In the genomic region with DNA sequence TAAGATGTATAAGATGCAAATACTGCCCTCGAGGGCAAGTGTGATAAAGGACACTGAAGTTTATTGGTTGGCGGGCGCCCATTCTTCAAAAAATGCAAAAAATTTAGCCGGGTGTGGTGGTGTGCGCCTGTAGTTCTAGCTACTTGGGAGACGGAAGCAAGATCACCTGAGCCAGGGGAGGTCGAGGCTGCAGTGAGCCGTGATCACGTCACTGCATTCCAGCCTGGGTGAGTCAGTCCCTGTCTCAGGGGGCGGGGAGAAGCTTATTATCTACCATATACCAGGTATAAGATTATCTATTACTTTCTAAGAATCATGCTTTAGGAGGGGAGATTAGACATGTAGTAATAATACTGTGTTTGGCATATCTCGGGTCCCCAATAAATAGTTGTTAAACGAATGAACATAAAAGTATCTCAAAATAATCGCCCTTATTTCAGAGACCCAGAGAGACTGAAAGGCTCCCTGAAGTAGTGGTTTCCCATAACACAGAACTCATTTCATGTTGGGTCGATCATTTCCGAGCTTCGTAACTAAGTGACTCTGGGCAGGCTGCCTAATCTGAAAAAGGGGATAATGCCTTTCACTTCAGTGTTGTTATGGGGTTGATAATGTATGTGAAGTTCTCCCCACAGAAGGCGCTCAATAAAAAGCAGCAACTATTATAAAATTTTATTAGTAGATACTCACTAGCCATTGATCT, we compare ENCODE assay signal across 8 cellular contexts. TPM values are rescaled to one million over a fixed set of nuclear protein-coding genes. Genes with fewer than 3 reads are reported as not detected.
A peak's percentile ranks its signal among the peaks of the same experiment; 100 is the strongest.
DNase-seq lines count a peak whose midpoint lies in the region; ATAC-seq and TF ChIP-seq lines count a peak whose summit lies in the region.

No MANE protein-coding gene starts in this region.

- peak overlapping the region; percentile 91 to 99 (median 96) for H3K27ac Mint-ChIP-seq in naive B cell

- peak overlapping the region; percentile 96 to 100 (median 98) for H3K4me3 Mint-ChIP-seq in naive B cell

- WGBS in GM23248 (ENCODE audit: low coverage in 1 of 2, low lambda C conversion rate in 2 of 2, missing lambda C conversion rate in 2 of 2), 2 experiments, result 35 to 36% methylated on average over 17 of the region's 17 CpGs

- peak overlapping the region; percentile 97 for H3K4me2 ChIP-seq in GM23248 (ENCODE audit: unreplicated experiment)

- H3K79me2 ChIP-seq in GM23248 (ENCODE audit: insufficient read depth), result peaks cover 52% of the 10 kb centered on the region

- H3K27me3 ChIP-seq in GM23248 (replicated peaks; ENCODE audit: insufficient read depth), result no peaks in the 10 kb centered on the region
- no peaks in the 10 kb centered on the region for H3K27me3 ChIP-seq in uterus

- H3K4me1 Mint-ChIP-seq in naive B cell, result peaks cover 24 to 30% (median 30%) of the 10 kb centered on the region in 3 donors

- TF ChIP-seq CTCF in RWPE1 (conservative IDR thresholded peaks at IDR 0.05; ENCODE audit: low read depth) (no peak), uterus (IDR thresholded peaks at IDR 0.05) (no peak)

- intact Hi-C loops in uterus (cut with DNase I; ENCODE audit: low total_unique reads), result no loop called here

- no peaks in the 10 kb centered on the region for H3K36me3 ChIP-seq in GM23248 (ENCODE audit: low read depth)
- H3K36me3 ChIP-seq in uterus, result no peaks in the 10 kb centered on the region

- H3K9me3 ChIP-seq in GM23248 (ENCODE audit: low read depth) (no peaks in the 10 kb centered on the region), uterus (no peaks in the 10 kb centered on the region)

- no peaks in the 10 kb centered on the region for H3K9me3 Mint-ChIP-seq in naive B cell

- DNase-seq in GM23248 (peak; percentile 51), RWPE1 (ENCODE audit: low spot score) (no peak), dermis blood vessel endothelial cell (peak; percentile 67), naive B cell (no peak), uterus (peak; percentile 22 to 24), NCI-H524 treated with DMSO at 0.1 percent for 48 hours (lab: John Stamatoyannopoulos, UW) (no peak), NCI-H128 (lab: John Stamatoyannopoulos, UW; ENCODE audit: unreplicated experiment) (no peak)

- no peaks in the 10 kb centered on the region for H3K27me3 Mint-ChIP-seq in naive B cell

- H2AFZ ChIP-seq in GM23248, result peak overlapping the region; percentile 92

- no peaks in the 10 kb centered on the region for H3K9me2 ChIP-seq in GM23248 (ENCODE audit: insufficient read depth)

- H3K4me1 ChIP-seq in GM23248 (ENCODE audit: insufficient read depth) (peaks cover 18% of the 10 kb centered on the region), uterus (peaks cover 7 to 9% of the 10 kb centered on the region in 2 donors)

- no peak for TF ChIP-seq POLR2A in uterus (IDR thresholded peaks at IDR 0.05)

- CTCF ChIA-PET in RWPE1 (lab: Yijun Ruan, JAX), result interaction anchor here (0.6 kb wide), 1 partner anchor 186 kb away, joined by 3 read pairs; no protein-coding TSS in a partner anchor

- peak overlapping the region; percentile 88 for H3K27ac ChIP-seq in GM23248
- H3K27ac ChIP-seq in RWPE1, result peak overlapping the region; percentile 91
- peak overlapping the region; percentile 91 to 95 for H3K27ac ChIP-seq in uterus

- POLR2A ChIA-PET in RWPE1 (lab: Yijun Ruan, JAX; ENCODE audit: low non-redundant PET), result no interaction called here

- in situ Hi-C loops in GM23248 (cut with MboI), result no loop called here

- ATAC-seq in naive B cell (ENCODE audit: low read depth in 2 of 2), result no peak
- ATAC-seq in HG02840 (IDR thresholded peaks at IDR 0.05; ENCODE audit: low FRiP score, unreplicated experiment), result no peak

- peaks cover 7% of the 10 kb centered on the region; the same call in 1 of the 2 replicates for H4K20me1 ChIP-seq in GM23248 (ENCODE audit: insufficient read depth)

- H3K36me3 Mint-ChIP-seq in naive B cell, result no peaks in the 10 kb centered on the region

- peak overlapping the region; percentile 92 for H3K4me3 ChIP-seq in GM23248
- H3K4me3 ChIP-seq in uterus, result peak overlapping the region; percentile 71 to 96

- peak overlapping the region; percentile 94 for H3K9ac ChIP-seq in GM23248

- peaks cover 16% of the 10 kb centered on the region; the same call in 1 of the 2 replicates for H3F3A ChIP-seq in GM23248 (ENCODE audit: insufficient read depth)

RNA-seq across cellular contexts. Expression of a gene that starts 1.2 kb away (rescaled TPM):
- 11.6 and 19.8 TPM in 2 replicates for total RNA-seq in GM23248 (2014; rRNA removed; shearing (Covaris generic))
- polyA plus RNA-seq in GM23248 (2016; fragmentation: Nextera tagmentation; extraction: Ambion mirVana) (3.6 TPM in 2 replicates), naive B cell (ENCODE audit: low read depth in 6 of 6) (1 to 10 TPM; 1.2 to 8.0 (median 5.0) TPM)
- total RNA-seq in dermis blood vessel endothelial cell (16.7 and 17.9 TPM in 2 replicates), uterus (10 to 100 TPM in 2 of 4 donors, 1 to 10 TPM in 2; 2.8 to 27.9 (median 13.1) TPM)

RNA-seq across cellular contexts. Expression of a gene that starts 1.9 kb away (rescaled TPM):
- under 0.01 TPM in 1 of 2 replicates, not detected in the other for total RNA-seq in GM23248 (2014; rRNA removed; shearing (Covaris generic))
- polyA plus RNA-seq in GM23248 (2016; fragmentation: Nextera tagmentation; extraction: Ambion mirVana) (0.15 and 0.24 TPM in 2 replicates), naive B cell (ENCODE audit: low read depth in 6 of 6) (1 to 10 TPM in 1 of 6 donors, under 1 TPM in 5; 0.09 to 1.4 (median 0.18) TPM)
- total RNA-seq in dermis blood vessel endothelial cell (0.84 TPM in 1 of 2 replicates, not detected in the other), uterus (under 1 TPM in 2 of 4 donors, not detected in 2; 0.21 to 0.27 TPM)

RNA-seq across cellular contexts. Expression of a gene that starts 57.0 kb away (rescaled TPM):
- total RNA-seq in GM23248 (2014; rRNA removed; shearing (Covaris generic)), result 0.89 TPM in 1 of 2 replicates, not detected in the other
- polyA plus RNA-seq in GM23248 (2016; fragmentation: Nextera tagmentation; extraction: Ambion mirVana) (0.35 TPM in 1 of 2 replicates, not detected in the other), naive B cell (ENCODE audit: low read depth in 6 of 6) (not detected)
- total RNA-seq in dermis blood vessel endothelial cell (0.09 and 0.17 TPM in 2 replicates), uterus (1 to 10 TPM in 2 of 4 donors, under 1 TPM in 1, not detected in 1; 0.85 to 2.4 (median 1.9) TPM)

Comparison
In these comparisons a context has a peak if more than half of its experiments do, and no peak if none do; other contexts are left out.
1. DNase-seq: peak in GM23248 (single experiment), dermis blood vessel endothelial cell (single experiment) and uterus (2 of 2); none in RWPE1 (single experiment), naive B cell (single experiment), NCI-H524 treated with DMSO at 0.1 percent for 48 hours (single experiment) and NCI-H128 (single experiment).
2. Peak in every context shown above with its lines, with median percentiles within 50 percentile points of each other: H3K27ac ChIP-seq.